Comparison of ENCODE assay signal across 19 cellular contexts in the genomic region with DNA sequence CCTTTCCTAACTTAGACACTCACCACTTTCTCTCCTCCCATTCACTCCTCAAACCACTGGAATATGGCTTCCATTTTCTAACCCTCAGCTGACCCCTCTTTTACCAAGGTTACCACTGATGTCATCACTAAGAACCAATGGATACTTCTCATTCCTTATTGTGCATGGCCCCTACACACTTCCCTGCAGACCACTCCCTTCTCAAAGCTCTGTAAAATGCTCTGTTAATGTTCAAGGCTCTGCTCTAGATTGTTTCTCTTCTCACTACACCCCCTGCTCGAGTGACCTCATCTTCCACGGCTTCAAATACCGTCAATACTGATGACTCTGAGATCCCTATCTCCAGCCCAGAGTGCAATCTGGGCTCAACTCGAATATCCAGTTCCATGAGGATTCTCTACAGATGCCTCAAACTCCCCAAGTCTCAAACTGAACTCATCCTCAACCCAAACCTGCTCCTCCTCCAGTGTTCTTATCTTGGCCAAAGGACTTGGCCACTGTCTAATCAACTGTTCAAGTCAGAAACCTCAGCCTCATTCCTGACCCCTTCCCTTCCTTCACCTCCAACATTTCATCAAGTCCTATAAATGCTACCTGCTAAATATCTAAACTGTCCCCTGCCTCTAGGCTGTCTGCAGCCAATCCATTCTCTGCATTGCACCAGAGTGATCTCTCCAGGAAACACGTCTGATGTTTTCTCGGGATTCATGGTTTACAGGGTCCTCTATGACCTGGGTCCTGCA. TPM values are rescaled to one million over a fixed set of nuclear protein-coding genes. Genes with fewer than 3 reads are reported as not detected.
DNase-seq lines count a peak whose midpoint lies in the region; ATAC-seq, FAIRE-seq and TF ChIP-seq lines count a peak whose summit lies in the region.
"Had no signal": no experiment of that assay in that cellular context is flagged by ENCODE, and none has a peak within 500 bp of the region (broad histone marks: within the 10 kb centered on the region; RNA-seq: fewer than 3 reads in every experiment).

No MANE protein-coding gene starts in this region.

- H3K4me3 Mint-ChIP-seq in Caco-2 (ENCODE audit: unreplicated experiment) = no peak overlapping the region
- no peak overlapping the region for H3K4me3 Mint-ChIP-seq in astrocyte (ENCODE audit: unreplicated experiment)
- H3K4me3 Mint-ChIP-seq: H9, memory B cell, neural crest cell had no signal

- H2AK5ac ChIP-seq in IMR-90 (ENCODE audit: low read depth, low read length) = no peak overlapping the region

- H3K4me2 ChIP-seq in IMR-90 (ENCODE audit: low read depth, low read length) (no peak overlapping the region), astrocyte (ENCODE audit: low read length) (no peak overlapping the region), keratinocyte (ENCODE audit: control insufficient read depth, extremely low read depth, insufficient read depth, low read depth, low read length) (peak overlapping the region; percentile 3)

- DNase-seq in Caco-2 (no peak), IMR-90 (peak; percentile 40), astrocyte (ENCODE audit: low read depth) (peak; percentile 32), keratinocyte (ENCODE audit: low read depth, low spot score) (no peak), kidney glomerular epithelial cell (lab: John Stamatoyannopoulos, UW) (no peak), BE2C (no peak), upper lobe of right lung (no peak)
- DNase-seq: H9, MG63, NCI-H2081, NCI-H774, retina, T-helper 1 cell had no signal

- H4K8ac ChIP-seq in IMR-90 (ENCODE audit: low read depth in 2 of 2, low read length in 2 of 2) = no peak overlapping the region

- H2BK5ac ChIP-seq in IMR-90 (ENCODE audit: low read depth, low read length, poor library complexity, severe bottlenecking) = no peak overlapping the region

- CTCF ChIA-PET in Caco-2 (lab: Charles Lee) = no interaction called here
- CTCF ChIA-PET in IMR-90 (lab: Yijun Ruan, JAX) = interaction anchor here (0.5 to 0.6 kb wide), 2 partner anchors 21 to 202 kb away, joined by 3 to 8 read pairs; no protein-coding TSS in a partner anchor

- H3K36me3 Mint-ChIP-seq in Caco-2 (ENCODE audit: insufficient read depth, unreplicated experiment) = peaks cover 6% of the 10 kb centered on the region
- H3K36me3 Mint-ChIP-seq in astrocyte (ENCODE audit: low read depth, unreplicated experiment) = no peaks in the 10 kb centered on the region

- H3K23ac ChIP-seq in IMR-90 (ENCODE audit: low read depth, low read length) = no peak overlapping the region

- no peak overlapping the region for H2BK15ac ChIP-seq in IMR-90 (ENCODE audit: low read depth, low read length)

- H3K27ac ChIP-seq in IMR-90 (ENCODE audit: insufficient read depth, low read length) = no peak overlapping the region
- H3K27ac ChIP-seq in astrocyte (ENCODE audit: low read depth, low read length) = no peak overlapping the region
- H3K27ac ChIP-seq in keratinocyte (ENCODE audit: control insufficient read depth, insufficient read depth, low read length) = no peak overlapping the region
- H3K27ac ChIP-seq in upper lobe of right lung = no peak overlapping the region
- H3K27ac ChIP-seq: RWPE1 had no signal

- no peaks in the 10 kb centered on the region for H3K27me3 ChIP-seq in Caco-2 (replicated peaks; ENCODE audit: control insufficient read depth, insufficient read depth, low read length)
- H3K27me3 ChIP-seq in IMR-90 (ENCODE audit: control insufficient read depth, insufficient read depth, low read length) = peaks cover 9% of the 10 kb centered on the region
- H3K27me3 ChIP-seq in astrocyte (ENCODE audit: insufficient read depth, low read length) = no peaks in the 10 kb centered on the region
- H3K27me3 ChIP-seq in keratinocyte (ENCODE audit: control insufficient read depth, extremely low read depth, insufficient read depth, low read length) = no peaks in the 10 kb centered on the region
- H3K27me3 ChIP-seq in BE2C = no peaks in the 10 kb centered on the region
- no peaks in the 10 kb centered on the region for H3K27me3 ChIP-seq in upper lobe of right lung
- H3K27me3 ChIP-seq: MG63 had no signal

- H4K20me1 ChIP-seq in IMR-90 (ENCODE audit: insufficient read depth, low read length) (no peaks in the 10 kb centered on the region), astrocyte (ENCODE audit: insufficient read depth, low read length) (peaks cover 4% of the 10 kb centered on the region), keratinocyte (ENCODE audit: control insufficient read depth, extremely low read depth, insufficient read depth, low read length) (no peaks in the 10 kb centered on the region)

- no peak overlapping the region for H2BK120ac ChIP-seq in IMR-90 (ENCODE audit: low read depth, low read length)

- no peak for TF ChIP-seq POLR2A in IMR-90 (IDR thresholded peaks at IDR 0.05; ENCODE audit: low read depth, low read length)

- intact Hi-C loops in Caco-2 (cut with micrococcal nuclease; ENCODE audit: unreplicated experiment) = no loop called here
- intact Hi-C loops in IMR-90 (cut with micrococcal nuclease) = no loop called here
- intact Hi-C loops in upper lobe of right lung (cut with DNase I) = loop anchor here (10.0 kb wide), 1 partner anchor 75 kb away; the partner anchor contains the start of gene MYCL

- H3K18ac ChIP-seq in IMR-90 (ENCODE audit: low read depth, low read length) = no peak overlapping the region

- dilution Hi-C loops in IMR-90 (cut with HindIII; ENCODE audit: low sequenced_read_pairs, unreplicated experiment) (no loop called here), keratinocyte (cut with MboI; ENCODE audit: extremely low pct_ligation_motif_present, low sequenced_read_pairs) (no loop called here)

- BruUV-seq in Caco-2 (replicated peaks; lab: Mats Ljungman, UMichigan) (no TSS peak), IMR-90 (replicated peaks; lab: Mats Ljungman, UMichigan) (no TSS peak)

- POLR2A ChIA-PET in Caco-2 (lab: Charles Lee) = no interaction called here
- POLR2A ChIA-PET in IMR-90 (lab: Charles Lee; ENCODE audit: unreplicated experiment) = no interaction called here

- H3K4me3 ChIP-seq in Caco-2 (ENCODE audit: low read depth, low read length) (no peak overlapping the region), IMR-90 (ENCODE audit: insufficient read depth, low read depth, low read length) (no peak overlapping the region), astrocyte (ENCODE audit: insufficient read depth, low read depth, low read length) (no peak overlapping the region), keratinocyte (ENCODE audit: control insufficient read depth in 2 of 3, extremely low read depth in 1 of 3, insufficient read depth in 2 of 3, low read depth in 1 of 3, low read length in 3 of 3) (no peak overlapping the region), BE2C (ENCODE audit: low read depth, low read length) (no peak overlapping the region), upper lobe of right lung (no peak overlapping the region)
- H3K4me3 ChIP-seq: MG63 had no signal

- TF ChIP-seq RAD21 in IMR-90 (IDR thresholded peaks at IDR 0.05; ENCODE audit: low read length) = no peak

- H3K79me1 ChIP-seq in IMR-90 (ENCODE audit: low read depth in 1 of 2, low read length in 2 of 2) = no peaks in the 10 kb centered on the region

- TF ChIP-seq CTCF in Caco-2 (IDR thresholded peaks at IDR 0.05; ENCODE audit: insufficient read depth in 1 of 2, low read depth in 1 of 2, low read length in 1 of 2, severe bottlenecking in 1 of 2, unreplicated experiment in 1 of 2) (no peak), IMR-90 (conservative IDR thresholded peaks at IDR 0.05; ENCODE audit: low read depth, low read length) (no peak), astrocyte (IDR thresholded peaks at IDR 0.05; ENCODE audit: insufficient read depth, low read depth, low read length) (no peak), keratinocyte (optimal IDR thresholded peaks at IDR 0.05 in 1 of 3, IDR thresholded peaks at IDR 0.05 in 1 of 3, conservative IDR thresholded peaks at IDR 0.05 in 1 of 3; ENCODE audit: extremely low read depth in 1 of 3, insufficient read depth in 2 of 3, low read length in 3 of 3) (no peak), BE2C (IDR thresholded peaks at IDR 0.05; ENCODE audit: low read depth, low read length) (no peak), upper lobe of right lung (IDR thresholded peaks at IDR 0.05) (no peak)

- H3K4me1 ChIP-seq in Caco-2 (peaks cover 38% of the 10 kb centered on the region), IMR-90 (ENCODE audit: control insufficient read depth, insufficient read depth, low read length) (no peaks in the 10 kb centered on the region), astrocyte (ENCODE audit: insufficient read depth, low read length) (no peaks in the 10 kb centered on the region), keratinocyte (ENCODE audit: control insufficient read depth, extremely low read depth, insufficient read depth, low read length) (peaks cover 21% of the 10 kb centered on the region), BE2C (no peaks in the 10 kb centered on the region), upper lobe of right lung (no peaks in the 10 kb centered on the region)

- no peak overlapping the region for H3K9ac ChIP-seq in IMR-90 (ENCODE audit: low read depth, low read length)
- H3K9ac ChIP-seq in astrocyte (ENCODE audit: low read length) = no peak overlapping the region
- no peak overlapping the region for H3K9ac ChIP-seq in keratinocyte (ENCODE audit: control insufficient read depth, extremely low read depth, insufficient read depth, low read length)

- H4K91ac ChIP-seq in IMR-90 (ENCODE audit: insufficient read depth, low read depth, low read length) = no peak overlapping the region

- no peak overlapping the region for H2AK9ac ChIP-seq in IMR-90 (replicated peaks; ENCODE audit: low read depth, low read length, poor library complexity)

- in situ Hi-C loops in IMR-90 (cut with MboI; ENCODE audit: low sequenced_read_pairs) = loop anchor here (5.0 kb wide), 1 partner anchor 67 kb away; no protein-coding TSS in a partner anchor

- H3K9me3 ChIP-seq in Caco-2 (no peaks in the 10 kb centered on the region), IMR-90 (ENCODE audit: control insufficient read depth, insufficient read depth, low read length) (no peaks in the 10 kb centered on the region), astrocyte (ENCODE audit: insufficient read depth, low read depth, low read length) (no peaks in the 10 kb centered on the region), keratinocyte (ENCODE audit: control insufficient read depth, low read depth, low read length) (no peaks in the 10 kb centered on the region), BE2C (no peaks in the 10 kb centered on the region), upper lobe of right lung (no peaks in the 10 kb centered on the region)
- H3K9me3 ChIP-seq: MG63 had no signal

- FAIRE-seq in astrocyte (lab: Jason Lieb, UNC) (no peak), keratinocyte (lab: Jason Lieb, UNC) (no peak)

- no peak overlapping the region for H4K5ac ChIP-seq in IMR-90 (ENCODE audit: low read depth, low read length)

- H3K36me3 ChIP-seq in Caco-2 (ENCODE audit: control insufficient read depth, insufficient read depth, low read length) = no peaks in the 10 kb centered on the region
- no peaks in the 10 kb centered on the region for H3K36me3 ChIP-seq in IMR-90 (ENCODE audit: control insufficient read depth, insufficient read depth, low read length)
- H3K36me3 ChIP-seq in astrocyte (ENCODE audit: insufficient read depth, low read length) = no peaks in the 10 kb centered on the region
- no peaks in the 10 kb centered on the region for H3K36me3 ChIP-seq in keratinocyte (ENCODE audit: control insufficient read depth in 2 of 2, extremely low read depth in 1 of 2, insufficient read depth in 2 of 2, low read length in 2 of 2)
- H3K36me3 ChIP-seq in BE2C = no peaks in the 10 kb centered on the region
- no peaks in the 10 kb centered on the region for H3K36me3 ChIP-seq in upper lobe of right lung
- H3K36me3 ChIP-seq: MG63 had no signal

- H3K9me1 ChIP-seq in IMR-90 (ENCODE audit: insufficient read depth, low read length) = no peaks in the 10 kb centered on the region; the same call in 1 of the 2 replicates
- H3K9me1 ChIP-seq in keratinocyte (ENCODE audit: control insufficient read depth, extremely low read depth, insufficient read depth, low read length) = no peaks in the 10 kb centered on the region

- no peaks in the 10 kb centered on the region for H3K9me3 Mint-ChIP-seq in Caco-2 (ENCODE audit: unreplicated experiment)
- H3K9me3 Mint-ChIP-seq in astrocyte (ENCODE audit: unreplicated experiment) = peaks cover 2% of the 10 kb centered on the region
- H3K9me3 Mint-ChIP-seq: H9, memory B cell, neural crest cell had no signal

- no peak overlapping the region for H2AFZ ChIP-seq in IMR-90 (replicated peaks; ENCODE audit: low read length, poor library complexity)
- no peak overlapping the region for H2AFZ ChIP-seq in astrocyte (ENCODE audit: low read depth, low read length)
- H2AFZ ChIP-seq in keratinocyte (ENCODE audit: control insufficient read depth, low read length) = peak overlapping the region; percentile 47

- peak overlapping the region; percentile 42 for H3K27ac Mint-ChIP-seq in Caco-2 (ENCODE audit: unreplicated experiment)
- no peak overlapping the region for H3K27ac Mint-ChIP-seq in astrocyte (ENCODE audit: unreplicated experiment)
- H3K27ac Mint-ChIP-seq: H9, memory B cell had no signal

- H3K4me1 Mint-ChIP-seq in Caco-2 (ENCODE audit: low read depth, unreplicated experiment) = peaks cover 45% of the 10 kb centered on the region
- H3K4me1 Mint-ChIP-seq in astrocyte (ENCODE audit: low read depth, unreplicated experiment) = peaks cover 7% of the 10 kb centered on the region

- H3K27me3 Mint-ChIP-seq in Caco-2 (ENCODE audit: insufficient read depth, unreplicated experiment) (no peaks in the 10 kb centered on the region), astrocyte (ENCODE audit: low read depth, unreplicated experiment) (peaks cover 5% of the 10 kb centered on the region)

- H3K79me2 ChIP-seq in astrocyte (ENCODE audit: insufficient read depth, low read length) (no peaks in the 10 kb centered on the region), keratinocyte (ENCODE audit: control insufficient read depth, insufficient read depth, low read length) (no peaks in the 10 kb centered on the region)

- no peak overlapping the region for H3K4ac ChIP-seq in IMR-90 (ENCODE audit: low read depth, low read length)

- ATAC-seq in IMR-90 (ENCODE audit: low read depth) (peak; percentile 27; the same call in 1 of the 2 replicates), upper lobe of right lung (no peak)
- no peak for ATAC-seq in activated CD4-positive, CD25-positive, alpha-beta regulatory T cell treated with anti-CD3 and anti-CD28 coated beads, Interleukin-2, amount 50 U/mL, for 24 hours

- WGBS in IMR-90 (ENCODE audit: extremely low coverage in 2 of 2, insufficient read length in 1 of 2), 2 experiments = 61% methylated on average over 5 of the region's 6 CpGs; no CpG with 5 or more reads in 1 of the 2 experiments

- H3K56ac ChIP-seq in IMR-90 (ENCODE audit: extremely low read depth, insufficient read depth, low read length) = no peak overlapping the region

- no peak overlapping the region for H3K14ac ChIP-seq in IMR-90 (replicated peaks; ENCODE audit: low read depth, low read length)

- no peak overlapping the region for H2BK20ac ChIP-seq in IMR-90 (ENCODE audit: low read depth, low read length)

RNA-seq across cellular contexts. Expression of gene BMP8B, which starts 41.3 kb away (rescaled TPM):
- total RNA-seq in Caco-2 (2022) (5.8 and 5.9 TPM in 2 replicates), IMR-90 (2012; rRNA removed) (not detected in 2 replicates), astrocyte (0.16 TPM in 1 of 2 replicates, not detected in the other), upper lobe of right lung (2.7 TPM)
- polyA plus RNA-seq in IMR-90 (2012; rRNA removed) (0.03 TPM in 1 of 2 replicates, not detected in the other), keratinocyte (0.03 to 0.04 TPM in 2 of 3 replicates, not detected in the other)
- not detected in 2 replicates for polyA plus RNA-seq in IMR-90 (2012; cell fraction: cytosol; rRNA removed)
- not detected in 2 replicates for polyA plus RNA-seq in IMR-90 (2012; cell fraction: nucleus; rRNA removed; ENCODE audit: low replicate concordance)
- 0.07 TPM for polyA plus RNA-seq in keratinocyte (2011; ENCODE audit: low read depth)
- polyA plus RNA-seq in keratinocyte (2011; cell fraction: cytosol; rRNA removed) = not detected in 2 replicates
- 0.03 TPM in 1 of 2 replicates, not detected in the other for polyA plus RNA-seq in keratinocyte (2011; cell fraction: nucleus; rRNA removed)
- 0.02 and 0.27 TPM in 2 replicates for polyA plus RNA-seq in keratinocyte (2012; ENCODE audit: low replicate concordance)
- not detected in 3 replicates for polyA minus RNA-seq in keratinocyte
- polyA minus RNA-seq in keratinocyte (2011; cell fraction: cytosol; rRNA and poly(A)+ RNA removed) = not detected
- polyA minus RNA-seq in keratinocyte (2011; cell fraction: nucleus; rRNA and poly(A)+ RNA removed) = not detected in 2 replicates
- polyA plus RNA-seq in BE2C (2012; ENCODE audit: insufficient read depth, insufficient read length, low read depth) = 0.23 TPM
- total RNA-seq: glomerular endothelial cell had no signal
- polyA plus RNA-seq: AG04450 had no signal

RNA-seq across cellular contexts. Expression of gene TRIT1, which starts 53.3 kb away (rescaled TPM):
- 18.9 and 23.5 TPM in 2 replicates for total RNA-seq in Caco-2 (2022)
- total RNA-seq in IMR-90 (2012; rRNA removed) = 27.8 and 29.2 TPM in 2 replicates
- 10.8 and 13.5 TPM in 2 replicates for polyA plus RNA-seq in IMR-90 (2012; rRNA removed)
- 3.8 and 4.7 TPM in 2 replicates for polyA plus RNA-seq in IMR-90 (2012; cell fraction: cytosol; rRNA removed)
- polyA plus RNA-seq in IMR-90 (2012; cell fraction: nucleus; rRNA removed; ENCODE audit: low replicate concordance) = 9.5 and 28.8 TPM in 2 replicates
- 19.2 and 21.9 TPM in 2 replicates for total RNA-seq in astrocyte
- 19.6 to 27.0 TPM (median 21.2 TPM) in 3 replicates for polyA plus RNA-seq in keratinocyte
- polyA plus RNA-seq in keratinocyte (2011; ENCODE audit: low read depth) = 27.3 TPM
- polyA plus RNA-seq in keratinocyte (2011; cell fraction: cytosol; rRNA removed) = 13.0 and 19.5 TPM in 2 replicates
- polyA plus RNA-seq in keratinocyte (2011; cell fraction: nucleus; rRNA removed) = 30.1 and 38.7 TPM in 2 replicates
- polyA plus RNA-seq in keratinocyte (2012; ENCODE audit: low replicate concordance) = 15.8 and 18.6 TPM in 2 replicates
- polyA minus RNA-seq in keratinocyte = 7.8 to 27.4 TPM (median 19.6 TPM) in 3 replicates
- 14.4 TPM for polyA minus RNA-seq in keratinocyte (2011; cell fraction: cytosol; rRNA and poly(A)+ RNA removed)
- polyA minus RNA-seq in keratinocyte (2011; cell fraction: nucleus; rRNA and poly(A)+ RNA removed) = 14.7 and 20.9 TPM in 2 replicates
- 16.4 TPM for polyA plus RNA-seq in BE2C (2012; ENCODE audit: insufficient read depth, insufficient read length, low read depth)
- 13.1 TPM for total RNA-seq in upper lobe of right lung

RNA-seq across cellular contexts. Expression of gene OXCT2, which starts 58.8 kb away (rescaled TPM):
- total RNA-seq in Caco-2 (2022) = 4.6 and 6.4 TPM in 2 replicates
- total RNA-seq in IMR-90 (2012; rRNA removed) = 0.18 and 0.28 TPM in 2 replicates
- 0.22 and 0.30 TPM in 2 replicates for polyA plus RNA-seq in IMR-90 (2012; rRNA removed)
- 0.26 and 0.49 TPM in 2 replicates for polyA plus RNA-seq in IMR-90 (2012; cell fraction: cytosol; rRNA removed)
- 0.44 and 0.53 TPM in 2 replicates for polyA plus RNA-seq in IMR-90 (2012; cell fraction: nucleus; rRNA removed; ENCODE audit: low replicate concordance)
- 0.24 and 0.36 TPM in 2 replicates for total RNA-seq in astrocyte
- 0.08 TPM in 1 of 3 replicates, not detected in the others for polyA plus RNA-seq in keratinocyte
- 0.66 TPM for polyA plus RNA-seq in keratinocyte (2011; ENCODE audit: low read depth)
- 0.04 and 0.05 TPM in 2 replicates for polyA plus RNA-seq in keratinocyte (2011; cell fraction: cytosol; rRNA removed)
- polyA plus RNA-seq in keratinocyte (2011; cell fraction: nucleus; rRNA removed) = 0.22 and 0.37 TPM in 2 replicates
- polyA plus RNA-seq in keratinocyte (2012; ENCODE audit: low replicate concordance) = 0.09 TPM in 1 of 2 replicates, not detected in the other
- not detected in 3 replicates for polyA minus RNA-seq in keratinocyte
- polyA minus RNA-seq in keratinocyte (2011; cell fraction: cytosol; rRNA and poly(A)+ RNA removed) = not detected
- polyA minus RNA-seq in keratinocyte (2011; cell fraction: nucleus; rRNA and poly(A)+ RNA removed) = not detected in 2 replicates
- polyA plus RNA-seq in BE2C (2012; ENCODE audit: insufficient read depth, insufficient read length, low read depth) = not detected
- 0.43 TPM for total RNA-seq in upper lobe of right lung

Comparison
In these comparisons a context has a peak if more than half of its experiments do, and no peak if none do; other contexts are left out.
1. DNase-seq: peak in IMR-90 (single experiment) and astrocyte (single experiment); none in Caco-2 (0 of 2), keratinocyte (single experiment), kidney glomerular epithelial cell (single experiment), BE2C (single experiment) and upper lobe of right lung (single experiment).